ENCODE assay signal across 1 cellular context in the genomic region with DNA sequence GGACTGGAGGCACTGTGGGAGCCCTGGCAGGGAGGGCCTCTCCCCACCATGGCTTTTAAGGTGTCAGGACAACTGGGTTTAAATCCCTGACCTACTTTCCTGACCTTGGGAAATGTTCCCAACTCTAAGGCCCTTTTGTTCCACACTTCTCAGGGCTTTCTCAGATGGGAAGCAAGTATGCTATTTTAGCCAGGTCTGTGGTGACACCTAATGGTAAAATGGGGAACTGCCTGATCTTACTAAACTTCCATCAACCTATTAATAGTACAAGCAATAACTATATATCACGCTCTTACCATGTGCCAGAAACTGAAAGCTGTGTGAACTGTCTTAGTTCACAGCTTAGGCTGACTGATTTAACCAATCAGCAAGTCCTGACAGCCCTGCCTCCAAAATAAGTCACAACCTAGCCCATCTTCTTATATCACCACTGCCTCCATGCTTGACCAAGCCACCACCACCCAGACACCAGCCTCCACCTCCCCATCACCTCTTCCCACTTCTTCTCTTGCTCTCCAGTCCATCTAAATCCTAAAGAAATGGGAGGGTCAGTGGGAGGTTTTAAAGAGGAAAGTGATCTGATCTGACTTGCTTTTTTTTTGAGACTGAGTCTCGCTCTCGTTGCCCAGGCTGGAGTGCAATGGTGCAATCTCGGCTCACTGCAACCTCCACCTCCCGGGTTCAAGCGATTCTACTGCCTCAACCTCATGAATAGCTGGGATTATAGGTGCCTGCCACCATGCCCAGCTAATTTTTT.
TF ChIP-seq lines count a peak whose summit lies in the region.

No MANE protein-coding gene starts in this region.

TF ChIP-seq in GM12878, 131 proteins besides CTCF, POLR2A, EP300 and RAD21 (continued from another document):
- TF ChIP-seq RELB (IDR thresholded peaks at IDR 0.05; ENCODE audit: low read depth) (peak; percentile 85), CREB1 (IDR thresholded peaks at IDR 0.05; ENCODE audit: low read depth) (peak; percentile 30; the same call in 1 of the 2 replicates), MXI1 (IDR thresholded peaks at IDR 0.05; ENCODE audit: low read depth, low read length) (peak; percentile 78; the same call in 1 of the 2 replicates), IKZF1 (conservative IDR thresholded peaks at IDR 0.05) (peak; percentile 60; the same call in 1 of the 2 replicates), EZH2 (IDR thresholded peaks at IDR 0.05; ENCODE audit: borderline replicate concordance, control insufficient read depth, low read depth, low read length) (no peak), BRCA1 (IDR thresholded peaks at IDR 0.05; ENCODE audit: low read depth, low read length) (no peak), SPI1 (IDR thresholded peaks at IDR 0.05; ENCODE audit: borderline replicate concordance, insufficient read depth, low read depth, low read length) (peak; percentile 18; the same call in 1 of the 2 replicates), MTA2 (IDR thresholded peaks at IDR 0.05; ENCODE audit: low read depth) (peak; percentile 61), BCL11A (IDR thresholded peaks at IDR 0.05; ENCODE audit: low read depth, low read length) (no peak), SRF (IDR thresholded peaks at IDR 0.05; ENCODE audit: low read depth in 2 of 2, low read length in 2 of 2) (0 out of 4 replicates have a peak, but pooled peaks of 1 of the 2 experiments have one; percentile 49), RFX5 (IDR thresholded peaks at IDR 0.05; ENCODE audit: low read depth, low read length) (no peak), ASH2L (IDR thresholded peaks at IDR 0.05; ENCODE audit: borderline replicate concordance, low read depth) (no peak), NBN (IDR thresholded peaks at IDR 0.05) (0 out of 2 replicates have a peak, but pooled peaks have one; percentile 19), ZNF592 (IDR thresholded peaks at IDR 0.05) (peak; percentile 91)
- TF ChIP-seq, protein P1, sequence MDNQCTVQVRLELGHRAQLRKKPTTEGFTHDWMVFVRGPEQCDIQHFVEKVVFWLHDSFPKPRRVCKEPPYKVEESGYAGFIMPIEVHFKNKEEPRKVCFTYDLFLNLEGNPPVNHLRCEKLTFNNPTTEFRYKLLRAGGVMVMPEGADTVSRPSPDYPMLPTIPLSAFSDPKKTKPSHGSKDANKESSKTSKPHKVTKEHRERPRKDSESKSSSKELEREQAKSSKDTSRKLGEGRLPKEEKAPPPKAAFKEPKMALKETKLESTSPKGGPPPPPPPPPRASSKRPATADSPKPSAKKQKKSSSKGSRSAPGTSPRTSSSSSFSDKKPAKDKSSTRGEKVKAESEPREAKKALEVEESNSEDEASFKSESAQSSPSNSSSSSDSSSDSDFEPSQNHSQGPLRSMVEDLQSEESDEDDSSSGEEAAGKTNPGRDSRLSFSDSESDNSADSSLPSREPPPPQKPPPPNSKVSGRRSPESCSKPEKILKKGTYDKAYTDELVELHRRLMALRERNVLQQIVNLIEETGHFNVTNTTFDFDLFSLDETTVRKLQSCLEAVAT (IDR thresholded peaks at IDR 0.05) = peak; percentile 26; the same call in 1 of the 2 replicates
TF ChIP-seq in GM12878: peak in this region for 28.
